Comparison of ENCODE assay signal across 7 cellular contexts in the genomic region with DNA sequence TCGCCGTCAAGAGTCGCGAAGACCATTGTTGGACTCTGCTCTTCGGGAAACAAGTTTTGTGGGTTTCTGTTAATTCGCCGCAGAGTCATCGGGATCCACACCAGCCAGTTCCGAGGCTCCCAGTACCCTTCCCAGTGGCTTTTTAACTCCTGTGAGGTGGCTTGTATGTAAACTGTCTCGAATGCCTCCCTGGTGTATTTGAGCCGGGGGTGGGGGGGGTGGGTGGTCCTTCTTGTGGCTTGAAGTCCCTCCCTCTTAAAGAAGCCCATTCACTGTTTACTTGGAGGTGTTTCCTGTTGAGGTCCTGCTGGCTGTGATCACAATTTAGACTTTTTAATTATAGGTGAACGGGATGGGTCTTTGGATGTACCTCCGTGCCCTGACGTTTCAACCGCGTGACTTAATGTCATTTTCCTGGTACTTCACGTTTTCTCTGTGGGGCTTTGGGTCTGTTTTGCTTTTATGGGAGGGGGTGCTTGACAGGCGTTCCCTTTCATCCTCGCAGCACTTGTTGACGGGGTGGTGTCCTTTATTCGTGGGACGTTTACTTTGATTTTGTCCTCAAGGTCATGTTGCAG. TPM values are rescaled to one million over a fixed set of nuclear protein-coding genes. Genes with fewer than 3 reads are reported as not detected.
DNase-seq lines count a peak whose midpoint lies in the region; ATAC-seq and TF ChIP-seq lines count a peak whose summit lies in the region.

No MANE protein-coding gene starts in this region.

- no peak for ATAC-seq in left lung
- no peak for ATAC-seq in GM18511 (IDR thresholded peaks at IDR 0.05; ENCODE audit: unreplicated experiment)

- WGBS in thyroid gland, 2 donors: 0 to 2% methylated on average over 16 to 18 of the region's 22 CpGs

- H3K4me3 ChIP-seq in GM12864 (ENCODE audit: low read depth, low read length) (peak overlapping the region; percentile 76), astrocyte of the spinal cord (ENCODE audit: low read depth, low read length) (peak overlapping the region; percentile 87), left lung (peak overlapping the region; percentile 66 to 91), thyroid gland (replicated peaks in 1 of 3) (peak overlapping the region; percentile 54 to 96 (median 91))

- intact Hi-C loops in left lung (cut with DNase I): no loop called here
- intact Hi-C loops in thyroid gland (cut with DNase I): loop anchor here (10.0 kb wide), 1 partner anchor 143 kb away; no protein-coding TSS in a partner anchor

- no peaks in the 10 kb centered on the region for H3K36me3 ChIP-seq in left lung
- no peaks in the 10 kb centered on the region for H3K36me3 ChIP-seq in thyroid gland

- no peak for TF ChIP-seq POLR2A in thyroid gland (IDR thresholded peaks at IDR 0.05)

- H3K4me1 ChIP-seq in left lung: peaks cover 19 to 53% of the 10 kb centered on the region in 2 donors
- peaks cover 40 to 44% of the 10 kb centered on the region in 2 donors for H3K4me1 ChIP-seq in thyroid gland

- DNase-seq in GM12864 (ENCODE audit: low read depth) (no peak), NAMALWA (ENCODE audit: low spot score) (peak; percentile 56), astrocyte of the spinal cord (ENCODE audit: low read depth, low spot score) (peak; percentile 62), left lung (no peak), thyroid gland (no peak), mucosa of gallbladder (ENCODE audit: low spot score) (no peak)

- H3K27ac ChIP-seq in left lung: peak overlapping the region; percentile 94 to 95
- H3K27ac ChIP-seq in thyroid gland: peak overlapping the region; percentile 91 to 97 (median 95)

- H3K27me3 ChIP-seq in left lung (no peaks in the 10 kb centered on the region), thyroid gland (no peaks in the 10 kb centered on the region)

- TF ChIP-seq CTCF in GM12864 (IDR thresholded peaks at IDR 0.05; ENCODE audit: low read depth, low read length, missing control alignments) (no peak), astrocyte of the spinal cord (IDR thresholded peaks at IDR 0.05; ENCODE audit: low read depth, low read length) (no peak), left lung (IDR thresholded peaks at IDR 0.05) (no peak), thyroid gland (IDR thresholded peaks at IDR 0.05) (no peak)

- H3K9me3 ChIP-seq in left lung (no peaks in the 10 kb centered on the region), thyroid gland (no peaks in the 10 kb centered on the region)

- in situ Hi-C loops in astrocyte of the spinal cord (cut with HindIII; ENCODE audit: low sequenced_read_pairs): no loop called here

RNA-seq across cellular contexts. Expression of a gene that starts 0.8 kb away (rescaled TPM):
- total RNA-seq in left lung: 10 to 100 TPM; 84.6 to 96.8 TPM
- total RNA-seq in thyroid gland: 100 to 1,000 TPM; 238 to 334 (median 268) TPM
- total RNA-seq in mucosa of gallbladder: 114 TPM

Comparison
In these comparisons a context has a peak if more than half of its experiments do, and no peak if none do; other contexts are left out.
1. DNase-seq: peak in NAMALWA (single experiment) and astrocyte of the spinal cord (single experiment); none in GM12864 (single experiment), left lung (0 of 2), thyroid gland (0 of 2) and mucosa of gallbladder (single experiment).
2. Peak in every context shown above with its lines, with median percentiles within 50 percentile points of each other: H3K4me3 ChIP-seq.